In the genomic region with DNA sequence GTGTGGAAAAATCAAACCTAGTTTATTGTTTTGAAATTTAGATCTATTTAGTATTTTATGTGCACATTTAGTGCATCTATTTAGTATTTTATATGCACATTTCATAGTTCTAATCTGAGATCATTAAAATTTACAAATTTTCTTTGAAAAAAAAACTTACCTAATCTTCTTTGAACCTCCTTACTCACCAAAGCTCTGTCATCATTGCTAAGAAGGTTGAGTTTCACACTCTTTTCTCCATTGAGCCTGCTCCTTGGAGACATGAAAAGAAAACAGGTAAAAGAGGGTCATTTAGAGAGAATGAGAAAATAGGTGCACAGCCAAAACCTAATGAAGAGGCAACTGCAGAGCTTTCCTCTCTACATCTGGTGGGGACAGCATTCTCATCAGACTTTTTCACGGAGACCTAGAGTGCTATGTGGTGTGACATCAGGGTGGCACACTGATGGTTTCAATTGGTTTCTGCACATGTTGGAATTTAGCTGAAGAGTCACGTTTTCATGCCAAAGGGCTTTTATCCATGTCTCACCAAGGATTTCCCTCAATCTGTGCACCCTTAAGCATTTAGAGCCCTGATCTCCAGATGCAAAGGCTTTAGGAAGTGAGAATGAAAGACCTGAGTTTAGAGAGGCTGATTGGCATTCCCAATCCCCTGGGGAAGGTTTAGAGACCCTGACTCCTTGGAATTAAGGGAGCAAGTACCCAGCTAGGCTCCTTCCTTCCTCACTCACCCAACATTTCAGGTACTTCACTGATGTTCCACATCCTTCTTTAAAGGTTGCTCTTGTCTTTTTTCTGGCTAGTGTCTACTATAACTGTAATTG, we compare ENCODE assay signal across 2 cellular contexts.
TF ChIP-seq lines count a peak whose summit lies in the region.

No MANE protein-coding gene starts in this region.

TF ChIP-seq in A549, 52 proteins besides CTCF, POLR2A, EP300 and RAD21:
- TF ChIP-seq RARB (CRISPR knock-in tag; IDR thresholded peaks at IDR 0.05) (no peak), HDAC2 (IDR thresholded peaks at IDR 0.05) (0 out of 2 replicates have a peak, but pooled peaks have one; percentile 42), PBX3 (IDR thresholded peaks at IDR 0.05) (no peak), JUN (IDR thresholded peaks at IDR 0.05) (0 out of 5 replicates have a peak, but pooled peaks of 1 of the 2 experiments have one; percentile 16), MAZ (IDR thresholded peaks at IDR 0.05; ENCODE audit: borderline replicate concordance, low read depth, low read length) (no peak), ATOH8 (CRISPR knock-in tag; IDR thresholded peaks at IDR 0.05; ENCODE audit: low read depth) (no peak), CHD4 (IDR thresholded peaks at IDR 0.05; ENCODE audit: borderline replicate concordance) (no peak), CEBPB (IDR thresholded peaks at IDR 0.05) (no peak), RNF2 (IDR thresholded peaks at IDR 0.05; ENCODE audit: borderline replicate concordance, low read depth) (no peak)

TF ChIP-seq in liver, 16 proteins besides CTCF, POLR2A, EP300 and RAD21:
- TF ChIP-seq ATF3 (IDR thresholded peaks at IDR 0.05) (no peak), HNF4A (conservative IDR thresholded peaks at IDR 0.05) (no peak), FOXA1 (IDR thresholded peaks at IDR 0.05) (no peak), MAX (IDR thresholded peaks at IDR 0.05) (no peak), RXRA (IDR thresholded peaks at IDR 0.05) (no peak), JUND (IDR thresholded peaks at IDR 0.05) (no peak), HNF4G (IDR thresholded peaks at IDR 0.05) (no peak), FOXA2 (IDR thresholded peaks at IDR 0.05) (no peak), TAF1 (conservative IDR thresholded peaks at IDR 0.05) (no peak), YY1 (IDR thresholded peaks at IDR 0.05) (no peak), EGR1 (IDR thresholded peaks at IDR 0.05; ENCODE audit: low read depth in 2 of 2) (no peak), SP1 (IDR thresholded peaks at IDR 0.05) (no peak), NR2F2 (IDR thresholded peaks at IDR 0.05) (no peak), GABPA (IDR thresholded peaks at IDR 0.05 in 1 of 2, conservative IDR thresholded peaks at IDR 0.05 in 1 of 2) (no peak), REST (IDR thresholded peaks at IDR 0.05) (no peak)
- TF ChIP-seq, protein P1, sequence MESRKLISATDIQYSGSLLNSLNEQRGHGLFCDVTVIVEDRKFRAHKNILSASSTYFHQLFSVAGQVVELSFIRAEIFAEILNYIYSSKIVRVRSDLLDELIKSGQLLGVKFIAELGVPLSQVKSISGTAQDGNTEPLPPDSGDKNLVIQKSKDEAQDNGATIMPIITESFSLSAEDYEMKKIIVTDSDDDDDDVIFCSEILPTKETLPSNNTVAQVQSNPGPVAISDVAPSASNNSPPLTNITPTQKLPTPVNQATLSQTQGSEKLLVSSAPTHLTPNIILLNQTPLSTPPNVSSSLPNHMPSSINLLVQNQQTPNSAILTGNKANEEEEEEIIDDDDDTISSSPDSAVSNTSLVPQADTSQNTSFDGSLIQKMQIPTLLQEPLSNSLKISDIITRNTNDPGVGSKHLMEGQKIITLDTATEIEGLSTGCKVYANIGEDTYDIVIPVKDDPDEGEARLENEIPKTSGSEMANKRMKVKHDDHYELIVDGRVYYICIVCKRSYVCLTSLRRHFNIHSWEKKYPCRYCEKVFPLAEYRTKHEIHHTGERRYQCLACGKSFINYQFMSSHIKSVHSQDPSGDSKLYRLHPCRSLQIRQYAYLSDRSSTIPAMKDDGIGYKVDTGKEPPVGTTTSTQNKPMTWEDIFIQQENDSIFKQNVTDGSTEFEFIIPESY (IDR thresholded peaks at IDR 0.05): no peak
